29 cellular contexts compared by ENCODE assay signal in the genomic region with DNA sequence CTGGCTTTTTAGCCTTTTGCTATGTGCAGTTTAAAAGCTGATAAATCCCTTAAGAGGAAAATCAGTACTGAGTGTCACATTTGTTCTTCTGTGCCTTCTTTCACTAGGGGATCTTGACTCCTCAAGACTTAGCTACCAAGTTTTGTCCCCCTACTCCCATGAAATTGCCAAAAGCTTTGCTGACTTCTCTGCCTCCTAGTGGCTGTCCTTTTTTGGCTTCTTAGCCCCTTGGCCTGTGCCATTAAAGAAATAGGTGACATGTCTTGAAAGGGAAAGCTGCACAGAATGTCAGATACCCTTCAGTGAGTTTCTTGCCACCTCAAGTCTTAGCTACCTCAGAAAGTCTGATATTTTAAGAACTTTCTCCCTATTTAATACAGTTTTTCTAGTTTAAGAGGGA.
"Had no signal": no experiment of that assay in that cellular context is flagged by ENCODE, and none has a peak within 500 bp of the region (broad histone marks: within the 10 kb centered on the region; RNA-seq: fewer than 3 reads in every experiment).

No MANE protein-coding gene starts in this region.

- H3K27ac ChIP-seq: dorsolateral prefrontal cortex, neural progenitor cell, ovary, psoas muscle, skin epidermis, suprapubic skin, upper lobe of left lung had no signal

- H2AFZ ChIP-seq: neural progenitor cell had no signal

- H3K4me3 Mint-ChIP-seq: activated CD4-positive, alpha-beta T cell treated with anti-CD3 and anti-CD28 coated beads for 36 hours; activated CD8-positive, alpha-beta T cell treated with anti-CD3 and anti-CD28 coated beads for 36 hours; activated naive CD4-positive, alpha-beta T cell treated with anti-CD3 and anti-CD28 coated beads for 36 hours; activated naive CD8-positive, alpha-beta T cell treated with anti-CD3 and anti-CD28 coated beads, Interleukin-2, amount 50 U/mL, for 24 hours; brain; immature natural killer cell; neural progenitor cell; stimulated activated naive CD8-positive, alpha-beta T cell treated with anti-CD3 and anti-CD28 coated beads, Interleukin-15, Interleukin-2, amounts not matched to agents 100 ng/mL and 50 ng/mL, for 24 hours had no signal

- H3K36me3 ChIP-seq: ovary, suprapubic skin had no signal

- DNase-seq: activated CD4-positive, alpha-beta T cell treated with anti-CD3 and anti-CD28 coated beads for 36 hours; activated CD8-positive, alpha-beta T cell treated with anti-CD3 and anti-CD28 coated beads for 36 hours; activated naive CD4-positive, alpha-beta T cell treated with anti-CD3 and anti-CD28 coated beads for 36 hours; activated naive CD8-positive, alpha-beta T cell treated with anti-CD3 and anti-CD28 coated beads, Interleukin-2, amount 50 U/mL, for 24 hours; activated T-cell treated with anti-CD3 and anti-CD28 coated beads, Interleukin-2, amount 50 U/mL, for 1 hour; anterior cingulate cortex; caudate nucleus; dorsolateral prefrontal cortex; foreskin melanocyte; head of caudate nucleus; immature natural killer cell; kidney glomerular epithelial cell; left ventricle myocardium superior; mucosa of descending colon; naive B cell; ovary; psoas muscle; right cardiac atrium; stimulated activated CD4-positive, alpha-beta T cell treated with anti-CD3 and anti-CD28 coated beads, Interleukin-15, amount 100 ng/mL, for 24 hours; stimulated activated CD4-positive, alpha-beta T cell treated with anti-CD3 and anti-CD28 coated beads, Interleukin-2, amount 100 ng/mL, for 48 hours; SW 1271; T-helper 2 cell; upper lobe of left lung had no signal

- H3K4me1 ChIP-seq: suprapubic skin had no signal

- H3K27me3 Mint-ChIP-seq: activated CD4-positive, alpha-beta T cell treated with anti-CD3 and anti-CD28 coated beads for 36 hours; activated CD8-positive, alpha-beta T cell treated with anti-CD3 and anti-CD28 coated beads for 36 hours; activated naive CD8-positive, alpha-beta T cell treated with anti-CD3 and anti-CD28 coated beads, Interleukin-2, amount 50 U/mL, for 24 hours; brain; naive B cell; stimulated activated naive CD8-positive, alpha-beta T cell treated with anti-CD3 and anti-CD28 coated beads, Interleukin-15, Interleukin-2, amounts not matched to agents 100 ng/mL and 50 ng/mL, for 24 hours had no signal

- H3K4me2 ChIP-seq: neural progenitor cell had no signal

- H3K9me3 ChIP-seq: ovary had no signal

- H3K27ac Mint-ChIP-seq: activated CD4-positive, alpha-beta T cell treated with anti-CD3 and anti-CD28 coated beads for 36 hours; activated CD8-positive, alpha-beta T cell treated with anti-CD3 and anti-CD28 coated beads for 36 hours; activated naive CD4-positive, alpha-beta T cell treated with anti-CD3 and anti-CD28 coated beads for 36 hours; activated naive CD8-positive, alpha-beta T cell treated with anti-CD3 and anti-CD28 coated beads, Interleukin-2, amount 50 U/mL, for 24 hours; activated T-helper 2 cell treated with anti-CD3 and anti-CD28 coated beads, Interferon-gamma antibody, Interleukin-2, Interleukin-4, amounts not matched to agents 10 μg/mL and 5 μg/mL and 100 μg/mL, durations not matched to agents 14 hours and 24 hours and 36 hours; immature natural killer cell; neural progenitor cell; stimulated activated naive CD8-positive, alpha-beta T cell treated with anti-CD3 and anti-CD28 coated beads, Interleukin-15, Interleukin-2, amounts not matched to agents 100 ng/mL and 50 ng/mL, for 24 hours had no signal

- H3K27me3 ChIP-seq: dorsolateral prefrontal cortex, neural progenitor cell, ovary, suprapubic skin, upper lobe of left lung had no signal

- H3K9ac ChIP-seq: neural progenitor cell had no signal

- H3K4me1 Mint-ChIP-seq: neural progenitor cell had no signal

- H3K4me3 ChIP-seq: dorsolateral prefrontal cortex, mucosa of descending colon, neural progenitor cell, ovary, psoas muscle, skin epidermis, suprapubic skin, upper lobe of left lung had no signal
